8 cellular contexts compared by ENCODE assay signal in the genomic region with DNA sequence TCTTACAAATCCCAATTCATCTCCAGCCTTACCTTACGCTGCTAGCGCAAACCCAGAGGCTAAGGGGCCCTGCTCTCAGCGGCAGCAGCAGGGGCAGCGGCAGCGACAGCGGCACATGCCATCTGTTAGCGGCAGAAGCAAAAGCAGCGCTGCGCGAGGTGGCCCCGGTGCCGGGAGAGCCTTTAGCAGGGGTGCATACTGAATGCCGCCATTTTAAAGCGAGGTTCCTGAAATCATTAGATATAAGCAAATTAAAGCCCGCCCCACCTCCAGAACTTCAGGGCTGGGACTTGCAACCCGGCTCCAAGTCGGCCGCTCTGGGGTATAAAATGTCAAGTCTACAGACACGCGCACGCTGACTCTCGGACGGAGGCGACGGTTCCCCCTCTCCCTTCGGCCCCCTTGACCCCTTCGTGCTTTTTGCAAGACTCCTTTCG. TPM values are rescaled to one million over a fixed set of nuclear protein-coding genes. Genes with fewer than 3 reads are reported as not detected.
DNase-seq lines count a peak whose midpoint lies in the region; ATAC-seq, FAIRE-seq and TF ChIP-seq lines count a peak whose summit lies in the region.

MBNL3 (minus strand) TSS at position 220 of the 437 bp plus-strand sequence. CDS start 49,427 bp downstream, outside the sequence.

- H3K36me3 Mint-ChIP-seq in HFFc6 (ENCODE audit: low read depth), result no peaks in the 10 kb centered on the region
- H3K36me3 Mint-ChIP-seq in T-helper 17 cell (ENCODE audit: low read depth), result no peaks in the 10 kb centered on the region

- H3K9me3 ChIP-seq in T-helper 17 cell (ENCODE audit: control insufficient read depth, low read length, poor library complexity, severe bottlenecking) (no peaks in the 10 kb centered on the region), ascending aorta (no peaks in the 10 kb centered on the region), iPS DF 6.9 (ENCODE audit: control insufficient read depth, insufficient read depth, low read length) (no peaks in the 10 kb centered on the region)

- H3K36me3 ChIP-seq in ascending aorta (no peaks in the 10 kb centered on the region), iPS DF 6.9 (ENCODE audit: control insufficient read depth, insufficient read depth, low read length) (no peaks in the 10 kb centered on the region)

- H3K27ac Mint-ChIP-seq in HFFc6 (peak within 1 kb of the TSS; percentile 53; the same call in 1 of the 2 replicates), T-helper 17 cell (peak within 1 kb of the TSS; percentile 96)

- H3K9me3 Mint-ChIP-seq in HFFc6, result no peaks in the 10 kb centered on the region

- WGBS in iPS DF 6.9 (ENCODE audit: insufficient coverage, insufficient read length), result no CpG with 5 or more reads among the region's 28 CpGs

- peak; percentile 76 for ATAC-seq in T-helper 17 cell

- TF ChIP-seq CTCF in HFFc6 (IDR thresholded peaks at IDR 0.05), result no peak
- TF ChIP-seq CTCF in ascending aorta (IDR thresholded peaks at IDR 0.05), result no peak
- no peak for TF ChIP-seq CTCF in D721Med (IDR thresholded peaks at IDR 0.05; ENCODE audit: insufficient read depth, missing control alignments)

- peak within 1 kb of the TSS; percentile 35 to 68 for H3K27ac ChIP-seq in ascending aorta
- H3K27ac ChIP-seq in iPS DF 6.9 (ENCODE audit: low read length), result no peak within 1 kb of the TSS

- no peak for FAIRE-seq in D721Med (lab: Jason Lieb, UNC)

- H3K4me3 Mint-ChIP-seq in HFFc6 (peak within 1 kb of the TSS; percentile 88), T-helper 17 cell (peak within 1 kb of the TSS; percentile 95)

- intact Hi-C loops in ascending aorta (cut with DNase I), result loop anchor here (10.0 kb wide), 1 partner anchor 274 kb away; the partner anchor contains the start of gene RAP2C

- H3K4me1 ChIP-seq in ascending aorta (no peaks in the 10 kb centered on the region), iPS DF 6.9 (ENCODE audit: control insufficient read depth, insufficient read depth, low read length) (no peaks in the 10 kb centered on the region)

- H3K27me3 Mint-ChIP-seq in HFFc6 (ENCODE audit: insufficient read depth) (peaks cover 8% of the 10 kb centered on the region), T-helper 17 cell (no peaks in the 10 kb centered on the region)

- DNase-seq in HFFc6 (peak; percentile 10), NCI-H1105 (lab: John Stamatoyannopoulos, UW) (peak; percentile 73), T-helper 17 cell (peak; percentile 36 to 57 (median 56)), ascending aorta (ENCODE audit: low spot score in 2 of 2) (peak in 1 of 2 donors; percentile 72), iPS DF 6.9 (ENCODE audit: low read depth, low spot score) (no peak), skeletal muscle cell (ENCODE audit: low read depth) (no peak), D721Med (ENCODE audit: insufficient read length, low spot score) (no peak)

- no peaks in the 10 kb centered on the region for H3K27me3 ChIP-seq in ascending aorta
- H3K27me3 ChIP-seq in iPS DF 6.9 (ENCODE audit: control insufficient read depth, insufficient read depth, low read length), result no peaks in the 10 kb centered on the region

- peak within 1 kb of the TSS; percentile 63 to 82 for H3K4me3 ChIP-seq in ascending aorta
- H3K4me3 ChIP-seq in iPS DF 6.9 (ENCODE audit: low read length), result peak within 1 kb of the TSS; percentile 48; the same call in 1 of the 2 replicates
- peak within 1 kb of the TSS; percentile 57 for H3K4me3 ChIP-seq in skeletal muscle cell (ENCODE audit: low read depth, low read length)

- peak; percentile 36 for TF ChIP-seq POLR2A in GM10847 (IDR thresholded peaks at IDR 0.05; ENCODE audit: extremely low read depth, insufficient read length)

- H3K4me1 Mint-ChIP-seq in HFFc6 (ENCODE audit: low read depth) (peaks cover 5% of the 10 kb centered on the region; the same call in 1 of the 2 replicates), T-helper 17 cell (peaks cover 16% of the 10 kb centered on the region)

RNA-seq across cellular contexts. Expression of gene MBNL3, which starts in this region (rescaled TPM):
- total RNA-seq in HFFc6 (2021; fragmentation: NEBNext Ultra II Directional; extraction: Animal tissue kit (Norgen Biotek cat#: 25700)), result under 1 TPM; 0.17 to 0.66 (median 0.38) TPM
- 10 to 100 TPM; 32.5 to 34.1 TPM for total RNA-seq in T-helper 17 cell
- 3.1 TPM for total RNA-seq in ascending aorta

Comparison
In these comparisons a context has a peak if more than half of its experiments do, and no peak if none do; other contexts are left out.
1. Peak in DNase-seq in HFFc6; RNA of the gene not detected or under 1 TPM.
2. DNase-seq: peak in NCI-H1105 (single experiment) and T-helper 17 cell (3 of 3); none in iPS DF 6.9 (single experiment), skeletal muscle cell (single experiment) and D721Med (single experiment).
3. Peak in every context shown above with its lines, with median percentiles within 50 percentile points of each other: H3K4me3 ChIP-seq.